Comparison of ENCODE assay signal across 22 cellular contexts in genomic region chr5:84265739-84266464, GRCh38.
A peak's percentile ranks its signal among the peaks of the same experiment; 100 is the strongest.
DNase-seq lines count a peak whose midpoint lies in the region; ATAC-seq, FAIRE-seq and TF ChIP-seq lines count a peak whose summit lies in the region.
"Had no signal": no experiment of that assay in that cellular context is flagged by ENCODE, and none has a peak within 500 bp of the region (broad histone marks: within the 10 kb centered on the region; RNA-seq: fewer than 3 reads in every experiment).

No MANE protein-coding gene starts in this region.

- peak; percentile 58 for DNase-seq in GM23338 (ENCODE audit: low spot score)
- no peak for DNase-seq in chondrocyte (ENCODE audit: low spot score)
- DNase-seq in EL: no peak
- no peak for DNase-seq in right cardiac atrium
- no peak for DNase-seq in NCI-H1436 (lab: John Stamatoyannopoulos, UW)
- DNase-seq in small intestine: no peak
- DNase-seq: AML-193; Calu3; CD4-positive, alpha-beta T cell; DMS 273 treated with DMSO at 0.1 percent for 48 hours; DMS53; DND-41; GOT3; KBM-7 had no signal

- peak overlapping the region; percentile 91 for H3K27ac ChIP-seq in GM23338 (ENCODE audit: low read depth)
- peak overlapping the region; percentile 62; the same call in 1 of the 2 replicates for H3K27ac ChIP-seq in HUES64 (ENCODE audit: low read depth, low read length)
- H3K27ac ChIP-seq in iPS-18a (ENCODE audit: low read length): no peak overlapping the region
- no peak overlapping the region for H3K27ac ChIP-seq in right cardiac atrium (ENCODE audit: low read length)
- H3K27ac ChIP-seq in small intestine (ENCODE audit: low read depth in 1 of 2, low read length in 1 of 2): no peak overlapping the region
- H3K27ac ChIP-seq: 22Rv1, A549, C4-2B had no signal

- intact Hi-C loops in right cardiac atrium (cut with DNase I): no loop called here

- peak overlapping the region; percentile 34 for H3K4me2 ChIP-seq in GM23338
- H3K4me2 ChIP-seq: A549 had no signal

- no peak overlapping the region for H2AFZ ChIP-seq in GM23338

- H3K9me2 ChIP-seq in GM23338 (ENCODE audit: insufficient read depth): peaks cover 4% of the 10 kb centered on the region; the same call in 1 of the 2 replicates

- H3K27me3 ChIP-seq in GM23338 (ENCODE audit: insufficient read depth) (no peaks in the 10 kb centered on the region), HUES64 (ENCODE audit: insufficient read depth, low read length) (no peaks in the 10 kb centered on the region), iPS-18a (ENCODE audit: control insufficient read depth, insufficient read depth, low read length) (no peaks in the 10 kb centered on the region), right cardiac atrium (ENCODE audit: control insufficient read depth, insufficient read depth) (no peaks in the 10 kb centered on the region), small intestine (ENCODE audit: control insufficient read depth in 2 of 2, insufficient read depth in 2 of 2, low read length in 2 of 2) (no peaks in the 10 kb centered on the region)

- no peak for FAIRE-seq in small intestine (lab: Jason Lieb, UNC)
- FAIRE-seq: A549, G401.6 had no signal

- ATAC-seq in GM23338: peak; percentile 73
- ATAC-seq in right cardiac atrium: no peak
- ATAC-seq: A549 had no signal

- H3K4me1 ChIP-seq in GM23338 (ENCODE audit: insufficient read depth) (peaks cover 31% of the 10 kb centered on the region), HUES64 (ENCODE audit: insufficient read depth, low read length) (peaks cover 30% of the 10 kb centered on the region), iPS-18a (ENCODE audit: control insufficient read depth, low read depth, low read length) (peaks cover 17% of the 10 kb centered on the region), right cardiac atrium (ENCODE audit: control insufficient read depth, insufficient read depth, low read length) (no peaks in the 10 kb centered on the region), small intestine (ENCODE audit: control insufficient read depth in 2 of 2, insufficient read depth in 1 of 2, low read depth in 1 of 2, low read length in 1 of 2) (no peaks in the 10 kb centered on the region)
- H3K4me1 ChIP-seq: A549, HAP-1 had no signal

- no peaks in the 10 kb centered on the region for H4K20me1 ChIP-seq in GM23338 (replicated peaks; ENCODE audit: insufficient read depth)

- H3K9me3 ChIP-seq in HUES64 (ENCODE audit: insufficient read depth, low read depth, low read length) (no peaks in the 10 kb centered on the region), iPS-18a (ENCODE audit: control insufficient read depth, low read depth, low read length) (no peaks in the 10 kb centered on the region), right cardiac atrium (ENCODE audit: control insufficient read depth, low read length) (no peaks in the 10 kb centered on the region), small intestine (ENCODE audit: control insufficient read depth, low read depth) (no peaks in the 10 kb centered on the region)
- H3K9me3 ChIP-seq: A549, HAP-1 had no signal

- H3K9me3 Mint-ChIP-seq in GM23338 (no peaks in the 10 kb centered on the region), chondrocyte (ENCODE audit: low read depth) (no peaks in the 10 kb centered on the region)
- H3K9me3 Mint-ChIP-seq: CD4-positive, alpha-beta T cell had no signal

- peaks cover 46% of the 10 kb centered on the region for H3K4me1 Mint-ChIP-seq in GM23338
- H3K4me1 Mint-ChIP-seq in chondrocyte (ENCODE audit: low read depth): peaks cover 65% of the 10 kb centered on the region
- H3K4me1 Mint-ChIP-seq: IgD-negative memory B cell had no signal

- no peaks in the 10 kb centered on the region for H3F3A ChIP-seq in GM23338 (replicated peaks; ENCODE audit: low read depth)

- H3K27me3 Mint-ChIP-seq in GM23338 (ENCODE audit: insufficient read depth, low read depth, poor library complexity) (peaks cover 2% of the 10 kb centered on the region), chondrocyte (ENCODE audit: low read depth) (no peaks in the 10 kb centered on the region)
- H3K27me3 Mint-ChIP-seq: CD4-positive, alpha-beta T cell; IgD-negative memory B cell had no signal

- TF ChIP-seq CTCF in GM23338 (conservative IDR thresholded peaks at IDR 0.05; ENCODE audit: low read depth in 2 of 2) (no peak), chondrocyte (IDR thresholded peaks at IDR 0.05) (no peak)

- no peak overlapping the region for H3K4me3 Mint-ChIP-seq in GM23338
- H3K4me3 Mint-ChIP-seq in chondrocyte (ENCODE audit: unreplicated experiment): no peak overlapping the region
- H3K4me3 Mint-ChIP-seq: CD4-positive, alpha-beta T cell; IgD-negative memory B cell had no signal

- H3K36me3 Mint-ChIP-seq in GM23338 (ENCODE audit: low read depth): no peaks in the 10 kb centered on the region
- H3K36me3 Mint-ChIP-seq in chondrocyte (ENCODE audit: low read depth): peaks cover 2% of the 10 kb centered on the region
- H3K36me3 Mint-ChIP-seq: IgD-negative memory B cell had no signal

- no peak overlapping the region for H3K4me3 ChIP-seq in GM23338
- H3K4me3 ChIP-seq in HUES64 (ENCODE audit: low read length): no peak overlapping the region
- peak overlapping the region; percentile 5 for H3K4me3 ChIP-seq in iPS-18a (ENCODE audit: low read length)
- H3K4me3 ChIP-seq in right cardiac atrium (ENCODE audit: low read length): no peak overlapping the region
- no peak overlapping the region for H3K4me3 ChIP-seq in small intestine (ENCODE audit: low read depth in 1 of 2, low read length in 2 of 2)
- H3K4me3 ChIP-seq: A549, HAP-1 had no signal

- H3K27ac Mint-ChIP-seq in GM23338 (peak overlapping the region; percentile 88), chondrocyte (ENCODE audit: unreplicated experiment) (peak overlapping the region; percentile 17)
- H3K27ac Mint-ChIP-seq: CD4-positive, alpha-beta T cell; IgD-negative memory B cell had no signal

- no peak overlapping the region for H3K9ac ChIP-seq in HUES64 (ENCODE audit: low read depth, low read length)
- H3K9ac ChIP-seq in iPS-18a (ENCODE audit: low read length): no peak overlapping the region

- no peaks in the 10 kb centered on the region for H3K36me3 ChIP-seq in GM23338 (ENCODE audit: insufficient read depth)
- no peaks in the 10 kb centered on the region for H3K36me3 ChIP-seq in HUES64 (ENCODE audit: insufficient read depth, low read length)
- H3K36me3 ChIP-seq in iPS-18a (ENCODE audit: control insufficient read depth, low read depth, low read length): no peaks in the 10 kb centered on the region
- no peaks in the 10 kb centered on the region for H3K36me3 ChIP-seq in small intestine (ENCODE audit: control insufficient read depth in 2 of 2, insufficient read depth in 2 of 2, low read length in 2 of 2)
- H3K36me3 ChIP-seq: HAP-1 had no signal

- H3K79me2 ChIP-seq in GM23338 (replicated peaks; ENCODE audit: insufficient read depth): no peaks in the 10 kb centered on the region

- 38% methylated on average over 1 of the region's 1 CpG for WGBS in HUES64
- WGBS in right cardiac atrium: 84% methylated on average over 1 of the region's 1 CpG
- 41 to 71% (median 47%) methylated on average over 1 of the region's 1 CpG for WGBS in small intestine, 3 donors

Comparison
In these comparisons a context has a peak if more than half of its experiments do, and no peak if none do; other contexts are left out.
1. H3K27ac ChIP-seq: peak in GM23338 (single experiment) and HUES64 (single experiment); none in iPS-18a (single experiment), right cardiac atrium (single experiment) and small intestine (0 of 2).